Comparison of ENCODE assay signal across 21 cellular contexts in the genomic region with DNA sequence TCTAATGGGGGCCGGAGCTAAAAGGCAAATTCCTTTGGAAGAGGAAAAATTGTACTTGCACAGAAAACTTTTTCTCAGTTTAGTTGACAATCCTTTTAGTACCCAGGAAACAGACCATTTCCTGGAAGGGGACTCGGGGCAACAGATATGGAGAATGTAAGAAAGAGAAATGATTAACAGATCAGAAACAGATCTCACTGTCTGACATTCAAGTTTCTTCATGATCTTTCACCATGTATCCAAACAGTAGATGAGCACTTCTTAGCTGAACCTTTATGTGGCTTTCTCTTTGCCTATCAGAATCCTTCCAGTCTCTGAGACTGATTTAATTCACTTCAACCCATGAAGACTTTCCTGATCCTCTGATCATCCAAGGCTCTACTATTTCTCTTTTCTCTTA. TPM values are rescaled to one million over a fixed set of nuclear protein-coding genes. Genes with fewer than 3 reads are reported as not detected.
DNase-seq lines count a peak whose midpoint lies in the region; ATAC-seq and TF ChIP-seq lines count a peak whose summit lies in the region.
"Had no signal": no experiment of that assay in that cellular context is flagged by ENCODE, and none has a peak within 500 bp of the region (broad histone marks: within the 10 kb centered on the region; RNA-seq: fewer than 3 reads in every experiment).

No MANE protein-coding gene starts in this region.

- H4K5ac ChIP-seq in IMR-90 (ENCODE audit: low read depth, low read length): no peak overlapping the region

- TF ChIP-seq CTCF in IMR-90 (conservative IDR thresholded peaks at IDR 0.05; ENCODE audit: low read depth, low read length) (no peak), chondrocyte (IDR thresholded peaks at IDR 0.05) (no peak)

- no peak overlapping the region for H3K9ac ChIP-seq in IMR-90 (ENCODE audit: low read depth, low read length)

- H3K27ac ChIP-seq in IMR-90 (ENCODE audit: insufficient read depth, low read length): no peak overlapping the region
- H3K27ac ChIP-seq in layer of hippocampus (ENCODE audit: low read depth, low read length): peak overlapping the region; percentile 49
- H3K27ac ChIP-seq: breast epithelium, spleen had no signal

- peak overlapping the region; percentile 20; the same call in 1 of the 2 replicates for H2BK20ac ChIP-seq in IMR-90 (ENCODE audit: low read depth, low read length)

- no peak overlapping the region for H2AK9ac ChIP-seq in IMR-90 (replicated peaks; ENCODE audit: low read depth, low read length, poor library complexity)

- H3K56ac ChIP-seq in IMR-90 (ENCODE audit: extremely low read depth, insufficient read depth, low read length): no peak overlapping the region

- no peak overlapping the region for H2BK5ac ChIP-seq in IMR-90 (ENCODE audit: low read depth, low read length, poor library complexity, severe bottlenecking)

- TF ChIP-seq RAD21 in IMR-90 (IDR thresholded peaks at IDR 0.05; ENCODE audit: low read length): no peak

- no peaks in the 10 kb centered on the region for H3K36me3 Mint-ChIP-seq in chondrocyte (ENCODE audit: low read depth)

- H3K4me2 ChIP-seq in IMR-90 (ENCODE audit: low read depth, low read length): no peak overlapping the region; the same call in 1 of the 2 replicates

- H4K91ac ChIP-seq in IMR-90 (ENCODE audit: insufficient read depth, low read depth, low read length): no peak overlapping the region

- peak; percentile 2 for DNase-seq in IMR-90
- no peak for DNase-seq in chondrocyte (ENCODE audit: low spot score)
- peak; percentile 61 for DNase-seq in superior temporal gyrus (ENCODE audit: extremely low spot score)
- DNase-seq in NCI-H748 (lab: John Stamatoyannopoulos, UW; ENCODE audit: unreplicated experiment): no peak
- no peak for DNase-seq in stimulated activated CD4-positive, alpha-beta T cell treated with anti-CD3 and anti-CD28 coated beads, Interleukin-4, amount 100 ng/mL, for 1 hour
- DNase-seq in activated CD4-positive, alpha-beta T cell treated with anti-CD3 and anti-CD28 coated beads, Interleukin-2, amount 50 U/mL, for 4 hours: no peak
- DNase-seq: activated CD4-positive, CD25-positive, alpha-beta regulatory T cell; activated CD8-positive, alpha-beta T cell treated with anti-CD3 and anti-CD28 coated beads for 36 hours; activated effector memory CD4-positive, alpha-beta T cell treated with anti-CD3 and anti-CD28 coated beads, Interleukin-2, amount 50 U/mL, for 16 hours; activated naive CD8-positive, alpha-beta T cell treated with anti-CD3 and anti-CD28 coated beads, Interleukin-2, amount 50 U/mL, for 24 hours; activated T-cell treated with anti-CD3 and anti-CD28 coated beads for 4 hours; DMS153; hippocampal formation; KBM-7; NCI-H524 treated with DMSO at 0.1 percent for 48 hours; spleen had no signal

- TF ChIP-seq POLR2A in IMR-90 (IDR thresholded peaks at IDR 0.05; ENCODE audit: low read depth, low read length): no peak

- H3K23ac ChIP-seq in IMR-90 (ENCODE audit: low read depth, low read length): no peak overlapping the region; the same call in 1 of the 2 replicates

- no peaks in the 10 kb centered on the region for H3K27me3 ChIP-seq in IMR-90 (ENCODE audit: control insufficient read depth, insufficient read depth, low read length)
- H3K27me3 ChIP-seq in layer of hippocampus (ENCODE audit: control insufficient read depth, insufficient read depth, low read length): no peaks in the 10 kb centered on the region
- H3K27me3 ChIP-seq: breast epithelium had no signal

- no peaks in the 10 kb centered on the region; the same call in 1 of the 2 replicates for H3K4me1 ChIP-seq in IMR-90 (ENCODE audit: control insufficient read depth, insufficient read depth, low read length)
- H3K4me1 ChIP-seq: breast epithelium had no signal

- in situ Hi-C loops in IMR-90 (cut with MboI; ENCODE audit: low sequenced_read_pairs): no loop called here

- H3K18ac ChIP-seq in IMR-90 (ENCODE audit: low read depth, low read length): no peak overlapping the region

- peaks cover 28% of the 10 kb centered on the region for H3K4me1 Mint-ChIP-seq in chondrocyte (ENCODE audit: low read depth)

- no TSS peak for BruUV-seq in IMR-90 (replicated peaks; lab: Mats Ljungman, UMichigan)

- intact Hi-C loops in IMR-90 (cut with micrococcal nuclease): no loop called here

- no CpG with 5 or more reads among the region's 2 CpGs for WGBS in IMR-90 (ENCODE audit: extremely low coverage in 2 of 2, insufficient read length in 1 of 2), 2 experiments

- H2BK120ac ChIP-seq in IMR-90 (ENCODE audit: low read depth, low read length): no peak overlapping the region

- no peak overlapping the region for H4K8ac ChIP-seq in IMR-90 (ENCODE audit: low read depth in 2 of 2, low read length in 2 of 2)

- POLR2A ChIA-PET in IMR-90 (lab: Charles Lee; ENCODE audit: unreplicated experiment): no interaction called here

- no peak overlapping the region for H3K4me3 ChIP-seq in IMR-90 (ENCODE audit: insufficient read depth, low read depth, low read length)
- H3K4me3 ChIP-seq: breast epithelium, spleen had no signal

- no peak overlapping the region for H3K4ac ChIP-seq in IMR-90 (ENCODE audit: low read depth, low read length)

- H4K20me1 ChIP-seq in IMR-90 (ENCODE audit: insufficient read depth, low read length): no peaks in the 10 kb centered on the region; the same call in 1 of the 2 replicates

- ATAC-seq in IMR-90 (ENCODE audit: low read depth) (no peak), GM21381 (IDR thresholded peaks at IDR 0.05; ENCODE audit: unreplicated experiment) (no peak)
- ATAC-seq: activated CD8-positive, alpha-beta T cell treated with anti-CD3 and anti-CD28 coated beads for 36 hours; activated naive CD8-positive, alpha-beta T cell treated with anti-CD3 and anti-CD28 coated beads, Interleukin-2, amount 50 U/mL, for 24 hours had no signal

- H3K9me3 ChIP-seq in IMR-90 (ENCODE audit: control insufficient read depth, insufficient read depth, low read length): no peaks in the 10 kb centered on the region
- H3K9me3 ChIP-seq: breast epithelium, spleen had no signal

- peaks cover 5 to 25% of the 10 kb centered on the region in 2 experiments; a peak in 3 of 4 replicates for H3K79me1 ChIP-seq in IMR-90 (ENCODE audit: low read depth in 1 of 2, low read length in 2 of 2)

- H3K4me3 Mint-ChIP-seq in chondrocyte (ENCODE audit: unreplicated experiment): no peak overlapping the region
- H3K4me3 Mint-ChIP-seq: activated CD8-positive, alpha-beta T cell treated with anti-CD3 and anti-CD28 coated beads for 36 hours; activated naive CD8-positive, alpha-beta T cell treated with anti-CD3 and anti-CD28 coated beads, Interleukin-2, amount 50 U/mL, for 24 hours; dendritic cell treated with granulocyte-macrophage colony-stimulating factor and Interleukin-4, amounts not matched to agents 40 ng/mL and 50 ng/mL, for 4 days; stimulated activated naive CD8-positive, alpha-beta T cell treated with anti-CD3 and anti-CD28 coated beads, Interleukin-15, Interleukin-2, amounts not matched to agents 100 ng/mL and 50 ng/mL, for 24 hours had no signal

- dilution Hi-C loops in IMR-90 (cut with HindIII; ENCODE audit: low sequenced_read_pairs, unreplicated experiment): no loop called here

- no peaks in the 10 kb centered on the region for H3K9me3 Mint-ChIP-seq in chondrocyte (ENCODE audit: low read depth)
- H3K9me3 Mint-ChIP-seq: activated CD8-positive, alpha-beta T cell treated with anti-CD3 and anti-CD28 coated beads for 36 hours; activated naive CD8-positive, alpha-beta T cell treated with anti-CD3 and anti-CD28 coated beads, Interleukin-2, amount 50 U/mL, for 24 hours; dendritic cell treated with granulocyte-macrophage colony-stimulating factor and Interleukin-4, amounts not matched to agents 40 ng/mL and 50 ng/mL, for 4 days; stimulated activated naive CD8-positive, alpha-beta T cell treated with anti-CD3 and anti-CD28 coated beads, Interleukin-15, Interleukin-2, amounts not matched to agents 100 ng/mL and 50 ng/mL, for 24 hours had no signal

- H3K14ac ChIP-seq in IMR-90 (replicated peaks; ENCODE audit: low read depth, low read length): no peak overlapping the region

- no peaks in the 10 kb centered on the region for H3K36me3 ChIP-seq in IMR-90 (ENCODE audit: control insufficient read depth, insufficient read depth, low read length)
- H3K36me3 ChIP-seq: breast epithelium, spleen had no signal

- no peak overlapping the region for H2AK5ac ChIP-seq in IMR-90 (ENCODE audit: low read depth, low read length)

- H2BK15ac ChIP-seq in IMR-90 (ENCODE audit: low read depth, low read length): no peak overlapping the region

- H2AFZ ChIP-seq in IMR-90 (replicated peaks; ENCODE audit: low read length, poor library complexity): no peak overlapping the region

- H3K27ac Mint-ChIP-seq in chondrocyte (ENCODE audit: unreplicated experiment): peak overlapping the region; percentile 10
- H3K27ac Mint-ChIP-seq: activated CD8-positive, alpha-beta T cell treated with anti-CD3 and anti-CD28 coated beads for 36 hours; activated naive CD8-positive, alpha-beta T cell treated with anti-CD3 and anti-CD28 coated beads, Interleukin-2, amount 50 U/mL, for 24 hours; dendritic cell treated with granulocyte-macrophage colony-stimulating factor and Interleukin-4, amounts not matched to agents 40 ng/mL and 50 ng/mL, for 4 days; stimulated activated naive CD8-positive, alpha-beta T cell treated with anti-CD3 and anti-CD28 coated beads, Interleukin-15, Interleukin-2, amounts not matched to agents 100 ng/mL and 50 ng/mL, for 24 hours had no signal

- no peaks in the 10 kb centered on the region for H3K27me3 Mint-ChIP-seq in chondrocyte (ENCODE audit: low read depth)

- no peaks in the 10 kb centered on the region; the same call in 1 of the 2 replicates for H3K9me1 ChIP-seq in IMR-90 (ENCODE audit: insufficient read depth, low read length)

- CTCF ChIA-PET in IMR-90 (lab: Yijun Ruan, JAX): no interaction called here

TF ChIP-seq in IMR-90, 13 proteins besides CTCF, POLR2A, EP300 and RAD21 (continues in another document):
- no peak for TF ChIP-seq MAFK (IDR thresholded peaks at IDR 0.05; ENCODE audit: low read depth, low read length)
- TF ChIP-seq CHD1 (IDR thresholded peaks at IDR 0.05; ENCODE audit: low read depth, low read length): no peak
- TF ChIP-seq, protein P1, sequence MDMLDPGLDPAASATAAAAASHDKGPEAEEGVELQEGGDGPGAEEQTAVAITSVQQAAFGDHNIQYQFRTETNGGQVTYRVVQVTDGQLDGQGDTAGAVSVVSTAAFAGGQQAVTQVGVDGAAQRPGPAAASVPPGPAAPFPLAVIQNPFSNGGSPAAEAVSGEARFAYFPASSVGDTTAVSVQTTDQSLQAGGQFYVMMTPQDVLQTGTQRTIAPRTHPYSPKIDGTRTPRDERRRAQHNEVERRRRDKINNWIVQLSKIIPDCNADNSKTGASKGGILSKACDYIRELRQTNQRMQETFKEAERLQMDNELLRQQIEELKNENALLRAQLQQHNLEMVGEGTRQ (IDR thresholded peaks at IDR 0.05; ENCODE audit: low read depth, low read length): no peak
- TF ChIP-seq MAZ (IDR thresholded peaks at IDR 0.05; ENCODE audit: borderline replicate concordance, low read depth, low read length): no peak
- TF ChIP-seq CEBPB (IDR thresholded peaks at IDR 0.05; ENCODE audit: low read depth, low read length): no peak

RNA-seq across cellular contexts. Expression of a gene that starts 2.8 kb away (rescaled TPM):
- 8.1 and 13.3 TPM in 2 replicates for total RNA-seq in IMR-90 (2012; rRNA removed)
- polyA plus RNA-seq in IMR-90 (2012; rRNA removed): 4.2 and 5.7 TPM in 2 replicates
- polyA plus RNA-seq in IMR-90 (2012; cell fraction: cytosol; rRNA removed): 1.4 and 1.5 TPM in 2 replicates
- 3.4 and 23.3 TPM in 2 replicates for polyA plus RNA-seq in IMR-90 (2012; cell fraction: nucleus; rRNA removed; ENCODE audit: low replicate concordance)
- 18.3 to 22.6 TPM (median 19.5 TPM) in 3 replicates for total RNA-seq in chondrocyte

Comparison
In these comparisons a context has a peak if more than half of its experiments do, and no peak if none do; other contexts are left out.
1. DNase-seq: peak in IMR-90 (single experiment) and superior temporal gyrus (single experiment); none in chondrocyte (single experiment), NCI-H748 (single experiment), stimulated activated CD4-positive, alpha-beta T cell treated with anti-CD3 and anti-CD28 coated beads, Interleukin-4, amount 100 ng/mL, for 1 hour (single experiment) and activated CD4-positive, alpha-beta T cell treated with anti-CD3 and anti-CD28 coated beads, Interleukin-2, amount 50 U/mL, for 4 hours (0 of 2).